In genomic region chr3:175234075-175234474, GRCh38 we compare ENCODE assay signal across 26 cellular contexts.
"Had no signal": no experiment of that assay in that cellular context is flagged by ENCODE, and none has a peak within 500 bp of the region (broad histone marks: within the 10 kb centered on the region; RNA-seq: fewer than 3 reads in every experiment).

No MANE protein-coding gene starts in this region.

- ATAC-seq: foreskin keratinocyte; gastroesophageal sphincter; heart left ventricle; left lobe of liver; mucosa of descending colon; natural killer cell treated with Interleukin-12 subunit alpha and Interleukin-12 subunit beta and Interleukin-15 and Interleukin-18, amount 100 ng/mL, for 72 hours; right lobe of liver; stimulated activated naive B cell treated with anti-CD40 and anti-IgM and Interleukin-4, amounts not matched to agents 10 μg/mL and 1 μg/mL and 100 μg/mL, for 72 hours had no signal

- DNase-seq: dermis blood vessel endothelial cell; effector memory CD4-positive, alpha-beta T cell; foreskin keratinocyte; heart left ventricle; kidney; mucosa of descending colon; naive B cell; right lobe of liver; small intestine; stimulated activated CD4-positive, alpha-beta T cell treated with anti-CD3 and anti-CD28 coated beads, Interleukin-15, amount 100 ng/mL, for 24 hours; stimulated activated CD4-positive, alpha-beta T cell treated with anti-CD3 and anti-CD28 coated beads, Interleukin-2, amount 100 ng/mL, for 48 hours; stimulated activated naive B cell treated with anti-CD40 and anti-IgM and Interleukin-4, amounts not matched to agents 10 μg/mL and 1 μg/mL and 100 μg/mL, for 72 hours; upper lobe of left lung had no signal

- H3K4me3 Mint-ChIP-seq: memory B cell; naive B cell; natural killer cell treated with Interleukin-12 subunit alpha and Interleukin-12 subunit beta and Interleukin-15 and Interleukin-18, amount 100 ng/mL, for 72 hours; neural progenitor cell; stimulated activated naive B cell treated with anti-CD40 and anti-IgM and Interleukin-4, amounts not matched to agents 10 μg/mL and 1 μg/mL and 100 μg/mL, for 72 hours; stimulated activated naive CD8-positive, alpha-beta T cell treated with anti-CD3 and anti-CD28 coated beads, Interleukin-15, Interleukin-2, amounts not matched to agents 100 ng/mL and 50 ng/mL, for 24 hours had no signal

- H3K36me3 ChIP-seq: esophagus muscularis mucosa, gastroesophageal sphincter, heart left ventricle, neural progenitor cell, right lobe of liver, thoracic aorta, tibial nerve, upper lobe of left lung had no signal

- H3K4me1 Mint-ChIP-seq: memory B cell; naive B cell; stimulated activated naive B cell treated with anti-CD40 and anti-IgM and Interleukin-4, amounts not matched to agents 10 μg/mL and 1 μg/mL and 100 μg/mL, for 72 hours had no signal

- H3K4me1 ChIP-seq: foreskin keratinocyte, gastroesophageal sphincter, heart left ventricle, neural progenitor cell, parathyroid adenoma, right lobe of liver, tibial nerve, upper lobe of left lung had no signal

- H3K9me3 Mint-ChIP-seq: neural progenitor cell; stimulated activated naive CD8-positive, alpha-beta T cell treated with anti-CD3 and anti-CD28 coated beads, Interleukin-15, Interleukin-2, amounts not matched to agents 100 ng/mL and 50 ng/mL, for 24 hours had no signal

- H3K27ac Mint-ChIP-seq: memory B cell; naive B cell; natural killer cell treated with Interleukin-12 subunit alpha and Interleukin-12 subunit beta and Interleukin-15 and Interleukin-18, amount 100 ng/mL, for 72 hours; neural progenitor cell; progenitor cell of endocrine pancreas; stimulated activated naive B cell treated with anti-CD40 and anti-IgM and Interleukin-4, amounts not matched to agents 10 μg/mL and 1 μg/mL and 100 μg/mL, for 72 hours; stimulated activated naive CD8-positive, alpha-beta T cell treated with anti-CD3 and anti-CD28 coated beads, Interleukin-15, Interleukin-2, amounts not matched to agents 100 ng/mL and 50 ng/mL, for 24 hours had no signal

- H3K36me3 Mint-ChIP-seq: memory B cell; naive B cell; natural killer cell treated with Interleukin-12 subunit alpha and Interleukin-12 subunit beta and Interleukin-15 and Interleukin-18, amount 100 ng/mL, for 72 hours; neural progenitor cell; stimulated activated naive B cell treated with anti-CD40 and anti-IgM and Interleukin-4, amounts not matched to agents 10 μg/mL and 1 μg/mL and 100 μg/mL, for 72 hours had no signal

- H3K4me3 ChIP-seq: esophagus muscularis mucosa, gastroesophageal sphincter, heart left ventricle, hepatocyte, lung, mucosa of descending colon, neural progenitor cell, right lobe of liver, thoracic aorta, tibial nerve, upper lobe of left lung had no signal

- H3K27ac ChIP-seq: esophagus muscularis mucosa, foreskin keratinocyte, gastroesophageal sphincter, heart left ventricle, hepatocyte, neural progenitor cell, parathyroid adenoma, right lobe of liver, thoracic aorta, tibial nerve, upper lobe of left lung had no signal

- H3K79me2 ChIP-seq: hepatocyte, parathyroid adenoma had no signal

- H3K27me3 Mint-ChIP-seq: memory B cell; naive B cell; natural killer cell treated with Interleukin-12 subunit alpha and Interleukin-12 subunit beta and Interleukin-15 and Interleukin-18, amount 100 ng/mL, for 72 hours; progenitor cell of endocrine pancreas; stimulated activated naive B cell treated with anti-CD40 and anti-IgM and Interleukin-4, amounts not matched to agents 10 μg/mL and 1 μg/mL and 100 μg/mL, for 72 hours; stimulated activated naive CD8-positive, alpha-beta T cell treated with anti-CD3 and anti-CD28 coated beads, Interleukin-15, Interleukin-2, amounts not matched to agents 100 ng/mL and 50 ng/mL, for 24 hours had no signal

- H3K4me2 ChIP-seq: hepatocyte, neural progenitor cell had no signal

- H3K9ac ChIP-seq: neural progenitor cell, parathyroid adenoma had no signal

- H2AFZ ChIP-seq: hepatocyte, neural progenitor cell, parathyroid adenoma had no signal

- H3K9me3 ChIP-seq: esophagus muscularis mucosa, gastroesophageal sphincter, heart left ventricle, mucosa of descending colon, right lobe of liver, thoracic aorta, tibial nerve, upper lobe of left lung had no signal

- H3K27me3 ChIP-seq: esophagus muscularis mucosa, foreskin keratinocyte, gastroesophageal sphincter, heart left ventricle, hepatocyte, neural progenitor cell, right lobe of liver, tibial nerve, upper lobe of left lung had no signal
